ENCODE assay signal across 1 cellular context in genomic region chr14:35046048-35046750, GRCh38.
TF ChIP-seq lines count a peak whose summit lies in the region.

FAM177A1 (plus strand) TSS chr14:35046272; CDS start chr14:35046464, 192 bp downstream.

TF ChIP-seq in HepG2, 621 proteins besides CTCF, POLR2A, EP300 and RAD21 (continued from another document and continues in another):
- TF ChIP-seq PRDM15 (CRISPR knock-in tag; IDR thresholded peaks at IDR 0.05) (peak; percentile 74), ZFP90 (CRISPR knock-in tag; IDR thresholded peaks at IDR 0.05; ENCODE audit: borderline replicate concordance) (peak; percentile 92), HOXA9 (CRISPR knock-in tag; IDR thresholded peaks at IDR 0.05; ENCODE audit: borderline replicate concordance) (no peak), AFF4 (CRISPR knock-in tag; IDR thresholded peaks at IDR 0.05) (no peak; the same call in 1 of the 2 replicates), NFAT5 (CRISPR knock-in tag; IDR thresholded peaks at IDR 0.05) (peak; percentile 89), FOXK2 (IDR thresholded peaks at IDR 0.05) (no peak), POLR2AphosphoS2 (IDR thresholded peaks at IDR 0.05; ENCODE audit: low read depth, low read length) (peak; percentile 62; the same call in 1 of the 2 replicates), PLSCR1 (CRISPR knock-in tag; IDR thresholded peaks at IDR 0.05; ENCODE audit: borderline replicate concordance) (peak; percentile 48; the same call in 1 of the 2 replicates), MXD1 (CRISPR knock-in tag; IDR thresholded peaks at IDR 0.05) (peak; percentile 99), HMGXB4 (CRISPR knock-in tag; IDR thresholded peaks at IDR 0.05; ENCODE audit: borderline replicate concordance in 1 of 2, low read depth in 1 of 2) (peak; percentile 96 to 98), MBD4 (IDR thresholded peaks at IDR 0.05; ENCODE audit: borderline replicate concordance, low read length) (no peak), ERF (CRISPR knock-in tag; IDR thresholded peaks at IDR 0.05) (peak; percentile 99), ZNF609 (CRISPR knock-in tag; IDR thresholded peaks at IDR 0.05; ENCODE audit: borderline replicate concordance) (peak; percentile 45; the same call in 1 of the 2 replicates), ZNF790 (CRISPR knock-in tag; IDR thresholded peaks at IDR 0.05; ENCODE audit: borderline replicate concordance) (peak; percentile 98; the same call in 1 of the 2 replicates), LRRFIP1 (CRISPR knock-in tag; conservative IDR thresholded peaks at IDR 0.05) (peak; percentile 41; the same call in 1 of the 2 replicates), RORA (CRISPR knock-in tag; IDR thresholded peaks at IDR 0.05) (peak; percentile 45; the same call in 1 of the 2 replicates), TARDBP (CRISPR knock-in tag; IDR thresholded peaks at IDR 0.05) (peak; percentile 97), SRY (CRISPR knock-in tag; IDR thresholded peaks at IDR 0.05) (peak; percentile 99), ZNF441 (CRISPR knock-in tag; IDR thresholded peaks at IDR 0.05; ENCODE audit: borderline replicate concordance) (peak; percentile 98; the same call in 1 of the 2 replicates), HBP1 (CRISPR knock-in tag; IDR thresholded peaks at IDR 0.05; ENCODE audit: low read depth) (no peak), HDAC1 (CRISPR knock-in tag; IDR thresholded peaks at IDR 0.05) (peak; percentile 98), JUND (CRISPR knock-in tag; IDR thresholded peaks at IDR 0.05) (peak; percentile 92), ZEB1 (IDR thresholded peaks at IDR 0.05; ENCODE audit: insufficient replicate concordance, low read depth) (peak; percentile 85), MZF1 (CRISPR knock-in tag; IDR thresholded peaks at IDR 0.05; ENCODE audit: borderline replicate concordance) (peak; percentile 81; the same call in 1 of the 2 replicates), HNRNPK (IDR thresholded peaks at IDR 0.05; ENCODE audit: low read depth, low read length, poor library complexity, severe bottlenecking) (peak; percentile 81)
